36 cellular contexts compared by ENCODE assay signal in the genomic region with DNA sequence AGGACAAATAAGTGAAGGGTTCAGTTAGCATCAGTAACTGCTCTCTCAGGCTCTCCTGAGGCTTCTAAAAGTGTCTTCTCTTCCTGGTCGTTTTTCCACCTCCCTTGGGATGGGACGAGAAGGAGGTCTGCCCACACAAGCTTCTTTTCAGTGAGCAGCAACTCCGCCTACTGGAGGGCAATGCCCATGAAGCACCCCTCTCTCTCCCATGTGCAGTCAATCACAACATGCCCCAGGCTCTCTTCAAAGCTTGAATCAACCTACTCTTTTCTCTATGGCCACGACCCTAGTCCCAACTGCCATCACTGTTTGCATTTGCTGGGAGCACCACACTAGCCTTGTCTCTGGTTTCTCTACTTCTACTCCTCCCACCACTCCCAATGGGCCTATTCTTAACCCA.
"Had no signal": no experiment of that assay in that cellular context is flagged by ENCODE, and none has a peak within 500 bp of the region (broad histone marks: within the 10 kb centered on the region; RNA-seq: fewer than 3 reads in every experiment).

No MANE protein-coding gene starts in this region.

- H3K4me3 ChIP-seq: adrenal gland, body of pancreas, breast epithelium had no signal

- H3K27ac Mint-ChIP-seq: activated B cell treated with CpG ODN at 0.5 μM for 24 hours; activated CD4-positive, alpha-beta memory T cell treated with anti-CD3 and anti-CD28 coated beads for 36 hours; activated CD4-positive, alpha-beta T cell treated with anti-CD3 and anti-CD28 coated beads, Interleukin-2, amount 10 ng/mL, durations not matched to agents 24 days and 14 days; activated CD8-positive, alpha-beta T cell treated with anti-CD3 and anti-CD28 coated beads for 36 hours; activated naive CD4-positive, alpha-beta T cell treated with anti-CD3 and anti-CD28 coated beads for 36 hours; activated naive CD8-positive, alpha-beta T cell treated with anti-CD3 and anti-CD28 coated beads for 36 hours; activated T-cell treated with anti-CD3 and anti-CD28 coated beads, Interleukin-2, amount 50 U/mL, for 72 hours; activated T-helper 1 cell treated with anti-CD3 and anti-CD28 coated beads, Interleukin-12 subunit alpha, Interleukin-12 subunit beta, Interleukin-2, Interleukin-4 antibody, amounts not matched to agents 30 ng/mL and 10 ng/mL and 1 ng/mL, durations not matched to agents 14 hours and 24 hours and 36 hours; activated T-helper 17 cell treated with anti-CD3 and anti-CD28 coated beads, Interleukin-2, amount 50 U/mL, for 72 hours; T-helper 1 cell treated with Interleukin-12 subunit alpha and Interleukin-12 subunit beta and Interleukin-4 antibody, amounts not matched to agents 30 μg/mL and 1 μg/mL, for 36 hours; T-helper 2 cell treated with Interferon-gamma antibody and Interleukin-4, amounts not matched to agents 5 μg/mL and 100 μg/mL, for 36 hours had no signal

- H3K36me3 Mint-ChIP-seq: activated CD4-positive, alpha-beta memory T cell treated with anti-CD3 and anti-CD28 coated beads for 36 hours; activated naive CD4-positive, alpha-beta T cell treated with anti-CD3 and anti-CD28 coated beads, Interleukin-2, amount 50 U/mL, for 72 hours; activated naive CD8-positive, alpha-beta T cell treated with anti-CD3 and anti-CD28 coated beads for 36 hours had no signal

- ATAC-seq: activated CD8-positive, alpha-beta T cell treated with anti-CD3 and anti-CD28 coated beads for 36 hours; activated naive CD4-positive, alpha-beta T cell treated with anti-CD3 and anti-CD28 coated beads, Interleukin-2, amount 50 U/mL, for 72 hours; activated T-cell treated with anti-CD3 and anti-CD28 coated beads, Interleukin-2, amount 50 U/mL, for 4 hours; activated T-cell treated with anti-CD3 and anti-CD28 coated beads, Interleukin-2, amount 50 U/mL, for 72 hours; activated T-helper 17 cell treated with anti-CD3 and anti-CD28 coated beads, Interleukin-2, amount 50 U/mL, for 72 hours; body of pancreas had no signal

- H3K4me3 Mint-ChIP-seq: activated B cell treated with CpG ODN at 0.5 μM for 24 hours; activated CD4-positive, alpha-beta memory T cell treated with anti-CD3 and anti-CD28 coated beads for 36 hours; activated CD4-positive, alpha-beta T cell treated with anti-CD3 and anti-CD28 coated beads, Interleukin-2, amount 10 ng/mL, durations not matched to agents 24 days and 14 days; activated CD8-positive, alpha-beta T cell treated with anti-CD3 and anti-CD28 coated beads for 36 hours; activated naive CD4-positive, alpha-beta T cell treated with anti-CD3 and anti-CD28 coated beads for 36 hours; activated naive CD8-positive, alpha-beta T cell treated with anti-CD3 and anti-CD28 coated beads for 36 hours; activated T-cell treated with anti-CD3 and anti-CD28 coated beads, Interleukin-2, amount 50 U/mL, for 4 hours; activated T-cell treated with anti-CD3 and anti-CD28 coated beads, Interleukin-2, amount 50 U/mL, for 72 hours; activated T-helper 1 cell treated with anti-CD3 and anti-CD28 coated beads, Interleukin-12 subunit alpha, Interleukin-12 subunit beta, Interleukin-2, Interleukin-4 antibody, amounts not matched to agents 30 ng/mL and 10 ng/mL and 1 ng/mL, durations not matched to agents 14 hours and 24 hours and 36 hours; activated T-helper 17 cell treated with anti-CD3 and anti-CD28 coated beads, Interleukin-2, amount 50 U/mL, for 72 hours; central memory CD8-positive, alpha-beta T cell; T-helper 1 cell treated with Interleukin-12 subunit alpha and Interleukin-12 subunit beta and Interleukin-4 antibody, amounts not matched to agents 30 μg/mL and 1 μg/mL, for 36 hours; T-helper 2 cell treated with Interferon-gamma antibody and Interleukin-4, amounts not matched to agents 5 μg/mL and 100 μg/mL, for 36 hours had no signal

- H3K27ac ChIP-seq: adrenal gland, body of pancreas, brain microvascular endothelial cell, breast epithelium, VCaP had no signal

- H3K9me3 ChIP-seq: adrenal gland, body of pancreas, breast epithelium had no signal

- H3K36me3 ChIP-seq: adrenal gland, brain microvascular endothelial cell, breast epithelium had no signal

- H3K4me1 Mint-ChIP-seq: activated B cell treated with CpG ODN at 0.5 μM for 24 hours; activated CD4-positive, alpha-beta T cell treated with anti-CD3 and anti-CD28 coated beads, Interleukin-2, amount 10 ng/mL, durations not matched to agents 24 days and 14 days; activated naive CD8-positive, alpha-beta T cell treated with anti-CD3 and anti-CD28 coated beads for 36 hours; activated T-helper 17 cell treated with anti-CD3 and anti-CD28 coated beads, Interleukin-2, amount 50 U/mL, for 72 hours; central memory CD8-positive, alpha-beta T cell had no signal

- FAIRE-seq: astrocyte, TTC549 had no signal

- H3K27me3 ChIP-seq: body of pancreas, breast epithelium had no signal

- H3K27me3 Mint-ChIP-seq: activated CD8-positive, alpha-beta T cell treated with anti-CD3 and anti-CD28 coated beads for 36 hours; activated naive CD8-positive, alpha-beta T cell treated with anti-CD3 and anti-CD28 coated beads for 36 hours had no signal

- H3K4me1 ChIP-seq: adrenal gland, body of pancreas, breast epithelium had no signal

- H3K9me3 Mint-ChIP-seq: activated B cell treated with CpG ODN at 0.5 μM for 24 hours; activated CD4-positive, alpha-beta memory T cell treated with anti-CD3 and anti-CD28 coated beads for 36 hours; activated CD4-positive, alpha-beta T cell treated with anti-CD3 and anti-CD28 coated beads, Interleukin-2, amount 10 ng/mL, durations not matched to agents 24 days and 14 days; activated CD8-positive, alpha-beta T cell treated with anti-CD3 and anti-CD28 coated beads for 36 hours; activated naive CD4-positive, alpha-beta T cell treated with anti-CD3 and anti-CD28 coated beads for 36 hours; activated naive CD4-positive, alpha-beta T cell treated with anti-CD3 and anti-CD28 coated beads, Interleukin-2, amount 50 U/mL, for 72 hours; activated naive CD8-positive, alpha-beta T cell treated with anti-CD3 and anti-CD28 coated beads for 36 hours; activated T-cell treated with anti-CD3 and anti-CD28 coated beads, Interleukin-2, amount 50 U/mL, for 4 hours; activated T-cell treated with anti-CD3 and anti-CD28 coated beads, Interleukin-2, amount 50 U/mL, for 72 hours; activated T-helper 1 cell treated with anti-CD3 and anti-CD28 coated beads, Interleukin-12 subunit alpha, Interleukin-12 subunit beta, Interleukin-2, Interleukin-4 antibody, amounts not matched to agents 30 ng/mL and 10 ng/mL and 1 ng/mL, durations not matched to agents 14 hours and 24 hours and 36 hours; activated T-helper 17 cell treated with anti-CD3 and anti-CD28 coated beads, Interleukin-2, amount 50 U/mL, for 72 hours; central memory CD8-positive, alpha-beta T cell; T-helper 1 cell treated with Interleukin-12 subunit alpha and Interleukin-12 subunit beta and Interleukin-4 antibody, amounts not matched to agents 30 μg/mL and 1 μg/mL, for 36 hours; T-helper 2 cell treated with Interferon-gamma antibody and Interleukin-4, amounts not matched to agents 5 μg/mL and 100 μg/mL, for 36 hours had no signal

- DNase-seq: activated B cell treated with CpG ODN at 0.5 μM for 24 hours; activated CD4-positive, alpha-beta memory T cell treated with anti-CD3 and anti-CD28 coated beads for 36 hours; activated CD4-positive, alpha-beta T cell treated with anti-CD3 and anti-CD28 coated beads for 4 hours; activated CD4-positive, alpha-beta T cell treated with anti-CD3 and anti-CD28 coated beads, Interleukin-2, amount 10 ng/mL, durations not matched to agents 24 days and 14 days; activated CD4-positive, alpha-beta T cell treated with anti-CD3 and anti-CD28 coated beads, Interleukin-2, amount 50 U/mL, for 1 hour; activated CD4-positive, alpha-beta T cell treated with anti-CD3 and anti-CD28 coated beads, Interleukin-2, amount 50 U/mL, for 4 hours; activated CD4-positive, CD25-positive, alpha-beta regulatory T cell treated with anti-CD3 and anti-CD28 coated beads, Interleukin-2, amount 50 U/mL, for 72 hours; activated CD8-positive, alpha-beta memory T cell treated with anti-CD3 and anti-CD28 coated beads, Interleukin-2, amount 50 U/mL, for 4 hours; activated CD8-positive, alpha-beta T cell treated with anti-CD3 and anti-CD28 coated beads for 36 hours; activated effector memory CD4-positive, alpha-beta T cell treated with anti-CD3 and anti-CD28 coated beads, Interleukin-2, amount 50 U/mL, for 16 hours; activated gamma-delta T cell treated with Interleukin-2 at 50 U/mL for 16 hours; activated naive CD4-positive, alpha-beta T cell; activated naive CD4-positive, alpha-beta T cell treated with anti-CD3 and anti-CD28 coated beads for 36 hours; activated naive CD4-positive, alpha-beta T cell treated with anti-CD3 and anti-CD28 coated beads, Interleukin-2, amount 50 U/mL, for 16 hours; activated naive CD8-positive, alpha-beta T cell treated with anti-CD3 and anti-CD28 coated beads for 36 hours; activated T-cell treated with anti-CD3 and anti-CD28 coated beads for 4 hours; activated T-cell treated with anti-CD3 and anti-CD28 coated beads, Interleukin-2, amount 50 U/mL, for 1 hour; activated T-cell treated with anti-CD3 and anti-CD28 coated beads, Interleukin-2, amount 50 U/mL, for 4 hours; activated T-cell treated with anti-CD3 and anti-CD28 coated beads, Interleukin-2, amount 50 U/mL, for 72 hours; adrenal gland; amniotic stem cell; body of pancreas; brain microvascular endothelial cell; cerebellar nuclear complex; T-helper 2 cell; T-helper 9 cell had no signal
